ENCODE assay signal across 9 cellular contexts in the genomic region with DNA sequence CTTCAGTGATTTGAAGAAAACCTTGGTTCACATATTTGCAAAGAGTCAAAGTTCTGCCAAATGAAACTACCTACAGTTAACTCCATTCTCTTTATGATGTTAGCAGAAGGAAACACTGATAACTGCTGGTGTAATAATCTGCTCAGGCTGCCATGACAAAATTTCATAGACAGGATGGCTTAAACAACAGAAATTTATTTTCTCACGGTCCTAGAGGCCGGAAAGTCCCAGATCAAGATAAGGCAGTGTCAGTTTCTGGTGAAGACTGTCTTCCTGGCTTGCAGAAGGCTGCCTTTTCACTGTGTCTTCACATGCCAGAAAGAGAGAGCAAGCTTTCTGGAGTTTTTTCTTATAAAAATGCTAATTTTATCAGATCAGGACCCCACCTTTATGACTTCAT.
DNase-seq lines count a peak whose midpoint lies in the region; ATAC-seq and TF ChIP-seq lines count a peak whose summit lies in the region.
"Had no signal": no experiment of that assay in that cellular context is flagged by ENCODE, and none has a peak within 500 bp of the region (broad histone marks: within the 10 kb centered on the region; RNA-seq: fewer than 3 reads in every experiment).

No MANE protein-coding gene starts in this region.

- H3K4me3 ChIP-seq in left ventricle myocardium inferior: no peak overlapping the region
- H3K4me3 ChIP-seq: Peyer's patch had no signal

- H3K4me1 ChIP-seq in left ventricle myocardium inferior: no peaks in the 10 kb centered on the region
- H3K4me1 ChIP-seq: Peyer's patch had no signal

- no peak overlapping the region for H3K27ac ChIP-seq in left ventricle myocardium inferior (replicated peaks)
- H3K27ac ChIP-seq: Peyer's patch had no signal

- intact Hi-C loops in left ventricle myocardium inferior (cut with micrococcal nuclease): no loop called here

- peak; percentile 56 for DNase-seq in central memory CD4-positive, alpha-beta T cell
- DNase-seq in left ventricle myocardium inferior (no peak), NCI-H510A treated with DMSO at 0.1 percent for 48 hours (lab: John Stamatoyannopoulos, UW) (no peak)
- DNase-seq: Peyer's patch had no signal

- no peaks in the 10 kb centered on the region for H3K27me3 ChIP-seq in left ventricle myocardium inferior (ENCODE audit: low read depth)
- H3K27me3 ChIP-seq: Peyer's patch had no signal

- H3K36me3 ChIP-seq in left ventricle myocardium inferior: no peaks in the 10 kb centered on the region
- H3K36me3 ChIP-seq: Peyer's patch had no signal

- peak; percentile 91 for ATAC-seq in GM18508 (IDR thresholded peaks at IDR 0.05; ENCODE audit: insufficient read depth, unreplicated experiment)
- peak; percentile 84 for ATAC-seq in GM21528 (IDR thresholded peaks at IDR 0.05; ENCODE audit: low FRiP score, unreplicated experiment)
- ATAC-seq in HG03520 (IDR thresholded peaks at IDR 0.05; ENCODE audit: unreplicated experiment): peak; percentile 47
- no peak for ATAC-seq in HG02970 (IDR thresholded peaks at IDR 0.05; ENCODE audit: low FRiP score, unreplicated experiment)
- no peak for ATAC-seq in GM21526 (IDR thresholded peaks at IDR 0.05; ENCODE audit: low FRiP score, unreplicated experiment)

- TF ChIP-seq CTCF in left ventricle myocardium inferior (IDR thresholded peaks at IDR 0.05; ENCODE audit: borderline replicate concordance): no peak

- H3K9me3 ChIP-seq in left ventricle myocardium inferior (replicated peaks): no peaks in the 10 kb centered on the region
- H3K9me3 ChIP-seq: Peyer's patch had no signal

Comparison
In these comparisons a context has a peak if more than half of its experiments do, and no peak if none do; other contexts are left out.
1. ATAC-seq: peak in GM18508 (single experiment), GM21528 (single experiment) and HG03520 (single experiment); none in HG02970 (single experiment) and GM21526 (single experiment).